ENCODE assay signal across 8 cellular contexts in the genomic region with DNA sequence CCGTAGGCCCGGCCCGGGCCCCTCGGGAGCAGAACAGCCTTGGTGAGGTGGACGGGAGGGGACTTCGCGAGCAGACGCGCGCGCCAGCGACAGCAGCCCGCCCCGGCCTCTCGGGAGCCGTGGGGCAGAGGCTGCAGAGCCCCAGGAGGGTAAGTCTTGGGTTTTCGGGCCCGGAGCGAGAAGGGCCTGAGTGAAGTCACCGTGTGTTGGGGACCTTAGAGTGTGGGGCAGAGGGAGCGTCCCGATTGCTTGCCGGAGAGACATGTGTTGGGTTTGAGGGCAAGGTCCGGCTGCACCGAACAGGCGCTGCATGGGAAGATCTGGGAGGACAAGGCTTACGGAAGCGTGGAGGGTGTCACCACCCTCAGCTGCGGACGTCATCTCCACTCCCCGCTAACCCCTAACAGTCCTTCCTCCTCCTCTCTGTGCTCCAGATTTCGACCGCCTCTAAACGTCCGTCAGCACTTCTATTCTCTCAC. TPM values are rescaled to one million over a fixed set of nuclear protein-coding genes. Genes with fewer than 3 reads are reported as not detected.
A peak's percentile ranks its signal among the peaks of the same experiment; 100 is the strongest.
DNase-seq lines count a peak whose midpoint lies in the region; ATAC-seq and TF ChIP-seq lines count a peak whose summit lies in the region.
"Not testable (repeated sequence)": the region's sequence is repeated elsewhere in the genome, so short reads cannot be mapped to it uniquely, and the experiment has no call there.

No MANE protein-coding gene starts in this region.

- not testable (repeated sequence) for H3K27me3 ChIP-seq in HUES48 (ENCODE audit: control insufficient read depth, insufficient read depth, low read length); effector memory CD4-positive, alpha-beta T cell (replicated peaks; ENCODE audit: control insufficient read depth, insufficient read depth, low read length, poor library complexity, severe bottlenecking); gastrocnemius medialis; vagina

- CTCF ChIA-PET in GM10248 (lab: Yijun Ruan, JAX) = not testable (repeated sequence)

- TF ChIP-seq POLR2A in gastrocnemius medialis (IDR thresholded peaks at IDR 0.05) = peak in 1 of 2 donors; percentile 26
- not testable (repeated sequence) for TF ChIP-seq POLR2A in vagina (IDR thresholded peaks at IDR 0.05)

- intact Hi-C loops in gastrocnemius medialis (cut with DNase I; ENCODE audit: low total_unique reads); vagina (cut with DNase I): not testable (repeated sequence)

- not testable (repeated sequence) for H3K4me1 ChIP-seq in HUES48 (ENCODE audit: control insufficient read depth, insufficient read depth, low read length); effector memory CD4-positive, alpha-beta T cell (ENCODE audit: control insufficient read depth, insufficient read depth, low read length, poor library complexity, severe bottlenecking); gastrocnemius medialis; vagina

- peak; percentile 24 for DNase-seq in GM10248 (ENCODE audit: extremely low spot score)
- peak; percentile 80 for DNase-seq in RKO (ENCODE audit: low spot score)
- DNase-seq in activated T-cell treated with anti-CD3 and anti-CD28 coated beads, Interleukin-2, amount 50 U/mL, for 1 hour = peak; percentile 49
- peak; percentile 2 to 24 (median 8) for DNase-seq in effector memory CD4-positive, alpha-beta T cell
- DNase-seq in kidney tubule cell (ENCODE audit: low spot score) = peak; percentile 67
- peak; percentile 32 to 50 for DNase-seq in gastrocnemius medialis
- peak in 1 of 2 donors; percentile 86 for DNase-seq in vagina (ENCODE audit: extremely low spot score in 2 of 2)

- in situ Hi-C loops in gastrocnemius medialis (cut with MboI; ENCODE audit: low sequenced_read_pairs in 4 of 4) = not testable (repeated sequence)

- H3K27ac ChIP-seq in HUES48 (ENCODE audit: low read depth, low read length) (peak overlapping the region; percentile 68), gastrocnemius medialis (peak overlapping the region; percentile 90 to 99 (median 92)), vagina (peak overlapping the region; percentile 80)
- peak overlapping the region; percentile 69 for H3K27ac ChIP-seq in effector memory CD4-positive, alpha-beta T cell (ENCODE audit: insufficient read depth, low read length, poor library complexity, severe bottlenecking)

- H3K4me3 ChIP-seq in HUES48 (ENCODE audit: low read depth, low read length) (peak overlapping the region; percentile 84), gastrocnemius medialis (peak overlapping the region; percentile 51 to 94 (median 81)), vagina (peak overlapping the region; percentile 71 to 75)
- peak overlapping the region; percentile 74 for H3K4me3 ChIP-seq in effector memory CD4-positive, alpha-beta T cell (ENCODE audit: insufficient read depth, low read depth, low read length, poor library complexity, severe bottlenecking)

- peak overlapping the region; percentile 40; the same call in 1 of the 2 replicates for H3K9ac ChIP-seq in HUES48 (ENCODE audit: low read depth, low read length)

- ATAC-seq in gastrocnemius medialis = not testable (repeated sequence)

- POLR2A ChIA-PET in GM10248 (lab: Yijun Ruan, JAX) = not testable (repeated sequence)

- TF ChIP-seq CTCF in GM10248 (IDR thresholded peaks at IDR 0.05; ENCODE audit: control extremely low read depth, extremely low read depth, low read depth, missing control alignments); gastrocnemius medialis (IDR thresholded peaks at IDR 0.05 in 4 of 5, conservative IDR thresholded peaks at IDR 0.05 in 1 of 5); vagina (IDR thresholded peaks at IDR 0.05): not testable (repeated sequence)

- H3K9me3 ChIP-seq in HUES48 (ENCODE audit: control insufficient read depth, insufficient read depth, low read length); effector memory CD4-positive, alpha-beta T cell (ENCODE audit: control insufficient read depth, low read length); gastrocnemius medialis; vagina: not testable (repeated sequence)

- not testable (repeated sequence) for H3K36me3 ChIP-seq in HUES48 (ENCODE audit: control insufficient read depth, insufficient read depth, low read length); effector memory CD4-positive, alpha-beta T cell (ENCODE audit: control insufficient read depth, insufficient read depth, low read length); gastrocnemius medialis; vagina

RNA-seq across cellular contexts. Expression of a gene that starts 45.1 kb away (rescaled TPM):
- 10 to 100 TPM in 2 of 4 donors, 1 to 10 TPM in 2; 7.8 to 11.5 (median 10.0) TPM for total RNA-seq in gastrocnemius medialis
- 21.9 TPM for total RNA-seq in vagina

RNA-seq across cellular contexts. Expression of a gene that starts 51.8 kb away (rescaled TPM):
- 1 to 10 TPM; 2.5 to 6.0 (median 2.9) TPM for total RNA-seq in gastrocnemius medialis
- total RNA-seq in vagina = 6.9 TPM
